ENCODE assay signal across 21 cellular contexts in genomic region chr2:182907081-182907830, GRCh38. TPM values are rescaled to one million over a fixed set of nuclear protein-coding genes. Genes with fewer than 3 reads are reported as not detected.
A peak's percentile ranks its signal among the peaks of the same experiment; 100 is the strongest.
DNase-seq lines count a peak whose midpoint lies in the region; ATAC-seq and TF ChIP-seq lines count a peak whose summit lies in the region.
"Had no signal": no experiment of that assay in that cellular context is flagged by ENCODE, and none has a peak within 500 bp of the region (broad histone marks: within the 10 kb centered on the region; RNA-seq: fewer than 3 reads in every experiment).

No MANE protein-coding gene starts in this region.

- peak overlapping the region; percentile 95 for H3K27ac Mint-ChIP-seq in WTC11
- H3K27ac Mint-ChIP-seq: activated T-helper 1 cell treated with anti-CD3 and anti-CD28 coated beads, Interleukin-12 subunit alpha, Interleukin-12 subunit beta, Interleukin-2, Interleukin-4 antibody, amounts not matched to agents 30 ng/mL and 10 ng/mL and 1 ng/mL, durations not matched to agents 14 hours and 24 hours and 36 hours; natural killer cell had no signal

- no peak overlapping the region for H3K14ac ChIP-seq in neuronal stem cell (ENCODE audit: low read length)

- H2AK5ac ChIP-seq in neuronal stem cell (ENCODE audit: low read depth, low read length): no peak overlapping the region

- H2BK5ac ChIP-seq in neuronal stem cell (ENCODE audit: low read length): no peak overlapping the region

- H3K36me3 Mint-ChIP-seq in WTC11: peaks cover 14% of the 10 kb centered on the region
- H3K36me3 Mint-ChIP-seq: natural killer cell had no signal

- H3K9ac ChIP-seq in HUES48 (ENCODE audit: low read depth, low read length): no peak overlapping the region
- no peak overlapping the region for H3K9ac ChIP-seq in neuronal stem cell (ENCODE audit: low read depth, low read length, poor library complexity)

- H4K91ac ChIP-seq in neuronal stem cell (ENCODE audit: low read depth, low read length, poor library complexity): no peak overlapping the region

- H2BK120ac ChIP-seq in neuronal stem cell (ENCODE audit: low read depth, low read length): no peak overlapping the region

- no peak overlapping the region for H2BK15ac ChIP-seq in neuronal stem cell (ENCODE audit: low read length)

- ATAC-seq in WTC11: peak; percentile 90
- ATAC-seq: lower lobe of right lung, natural killer cell, right cardiac atrium had no signal

- H3K4me3 Mint-ChIP-seq in WTC11: peak overlapping the region; percentile 1; the same call in 1 of the 2 replicates
- H3K4me3 Mint-ChIP-seq: activated T-helper 1 cell treated with anti-CD3 and anti-CD28 coated beads, Interleukin-12 subunit alpha, Interleukin-12 subunit beta, Interleukin-2, Interleukin-4 antibody, amounts not matched to agents 30 ng/mL and 10 ng/mL and 1 ng/mL, durations not matched to agents 14 hours and 24 hours and 36 hours; natural killer cell had no signal

- no peaks in the 10 kb centered on the region; the same call in 1 of the 2 replicates for H3K9me3 Mint-ChIP-seq in WTC11
- H3K9me3 Mint-ChIP-seq: activated T-helper 1 cell treated with anti-CD3 and anti-CD28 coated beads, Interleukin-12 subunit alpha, Interleukin-12 subunit beta, Interleukin-2, Interleukin-4 antibody, amounts not matched to agents 30 ng/mL and 10 ng/mL and 1 ng/mL, durations not matched to agents 14 hours and 24 hours and 36 hours; natural killer cell had no signal

- CTCF ChIA-PET in WTC11 (lab: Charles Lee): interaction anchor here (0.6 to 1.7 kb wide), 9 partner anchors 22 to 342 kb away, joined by 3 to 7 read pairs (median 3); partner anchors contain the start of gene FRZB

- H2BK12ac ChIP-seq in neuronal stem cell (ENCODE audit: low read length): no peak overlapping the region

- H3K4me1 ChIP-seq in HUES48 (ENCODE audit: control insufficient read depth, insufficient read depth, low read length) (peaks cover 14% of the 10 kb centered on the region), neuronal stem cell (ENCODE audit: control insufficient read depth in 2 of 2, insufficient read depth in 1 of 2, low read depth in 1 of 2, low read length in 2 of 2) (peaks cover 3 to 7% of the 10 kb centered on the region in 2 donors)
- H3K4me1 ChIP-seq: adrenal gland, lower lobe of right lung, testis had no signal

- TF ChIP-seq CTCF in WTC11 (IDR thresholded peaks at IDR 0.05): no peak

- H3K23ac ChIP-seq in neuronal stem cell (ENCODE audit: low read depth, low read length, poor library complexity): no peak overlapping the region

- no peak overlapping the region for H2AFZ ChIP-seq in neuronal stem cell (ENCODE audit: low read length)

- H3K4ac ChIP-seq in neuronal stem cell (ENCODE audit: low read length): no peak overlapping the region

- no peaks in the 10 kb centered on the region for H3K27me3 Mint-ChIP-seq in WTC11 (ENCODE audit: low read depth)

- no peaks in the 10 kb centered on the region for H3K79me1 ChIP-seq in neuronal stem cell (ENCODE audit: low read depth, low read length)

- no peaks in the 10 kb centered on the region for H3K27me3 ChIP-seq in HUES48 (ENCODE audit: control insufficient read depth, insufficient read depth, low read length)
- no peaks in the 10 kb centered on the region for H3K27me3 ChIP-seq in neuronal stem cell (ENCODE audit: control insufficient read depth in 3 of 3, insufficient read depth in 3 of 3, low read depth in 1 of 3, low read length in 3 of 3)
- H3K27me3 ChIP-seq: adrenal gland, testis had no signal

- peak; percentile 26 for DNase-seq in WTC11 (ENCODE audit: low spot score)
- DNase-seq in fibroblast of gingiva (ENCODE audit: low read depth): peak; percentile 68
- DNase-seq in neuronal stem cell (ENCODE audit: low spot score): no peak
- no peak for DNase-seq in COR-L47 (lab: John Stamatoyannopoulos, UW)
- DNase-seq in cortex of kidney (lab: John Stamatoyannopoulos, UW): no peak
- DNase-seq in SW480 (ENCODE audit: low spot score): no peak
- DNase-seq in NK-92 treated with Interleukin-12 subunit alpha and Interleukin-12 subunit beta, amount 100 ng/mL, for 24 hours (lab: John Stamatoyannopoulos, UW): no peak
- DNase-seq: activated CD4-positive, alpha-beta T cell treated with anti-CD3 and anti-CD28 coated beads, Interleukin-2, amount 50 U/mL, for 48 hours; adrenal gland; AML-193; KG1; lower lobe of right lung; natural killer cell; NCI-H1105 treated with DMSO at 0.1 percent for 48 hours; right cardiac atrium; SIG-M5; stimulated activated CD4-positive, alpha-beta T cell treated with anti-CD3 and anti-CD28 coated beads, Interleukin-4, amount 100 ng/mL, for 1 hour; stimulated activated CD8-positive, alpha-beta memory T cell treated with anti-CD3 and anti-CD28 coated beads, Interleukin-4, amount 100 ng/mL, for 48 hours; testis had no signal

- H3K4me3 ChIP-seq in HUES48 (ENCODE audit: low read depth, low read length): no peak overlapping the region
- H3K4me3 ChIP-seq in neuronal stem cell (ENCODE audit: low read length in 2 of 2): no peak overlapping the region
- H3K4me3 ChIP-seq: lower lobe of right lung, testis had no signal

- H3K36me3 ChIP-seq in HUES48 (ENCODE audit: control insufficient read depth, insufficient read depth, low read length) (no peaks in the 10 kb centered on the region), neuronal stem cell (replicated peaks in 1 of 2; ENCODE audit: control insufficient read depth in 2 of 2, insufficient read depth in 2 of 2, low read length in 2 of 2) (peaks cover 6 to 15% of the 10 kb centered on the region in 2 donors)
- H3K36me3 ChIP-seq: adrenal gland had no signal

- WGBS in neuronal stem cell (ENCODE audit: extremely low coverage in 2 of 2, insufficient read length in 2 of 2, insufficient replicate concordance in 1 of 2), 2 donors: no CpG with 5 or more reads among the region's 7 CpGs

- H3K9me3 ChIP-seq in HUES48 (ENCODE audit: control insufficient read depth, insufficient read depth, low read length) (no peaks in the 10 kb centered on the region), neuronal stem cell (replicated peaks in 1 of 2; ENCODE audit: control insufficient read depth in 2 of 2, insufficient read depth in 1 of 2, low read depth in 1 of 2, low read length in 2 of 2) (no peaks in the 10 kb centered on the region)
- H3K9me3 ChIP-seq: adrenal gland, lower lobe of right lung, testis had no signal

- peak overlapping the region; percentile 80 for H3K27ac ChIP-seq in HUES48 (ENCODE audit: low read depth, low read length)
- H3K27ac ChIP-seq in neuronal stem cell (replicated peaks; ENCODE audit: low read length): peak overlapping the region; percentile 62
- H3K27ac ChIP-seq: adrenal gland, lower lobe of right lung, testis had no signal

- no peak overlapping the region for H4K8ac ChIP-seq in neuronal stem cell (ENCODE audit: low read depth, low read length)

- POLR2A ChIA-PET in WTC11 (lab: Charles Lee): interaction anchor here (0.7 kb wide), 1 partner anchor 369 kb away, joined by 5 read pairs; no protein-coding TSS in a partner anchor

- H3K4me1 Mint-ChIP-seq in WTC11: peaks cover 20% of the 10 kb centered on the region
- H3K4me1 Mint-ChIP-seq: natural killer cell had no signal

- H3K18ac ChIP-seq in neuronal stem cell (ENCODE audit: low read length): no peak overlapping the region

- no peak overlapping the region for H3K4me2 ChIP-seq in neuronal stem cell (ENCODE audit: insufficient read depth, low read length, poor library complexity, severe bottlenecking)

TF ChIP-seq in WTC11, 78 proteins besides CTCF, POLR2A, EP300 and RAD21:
- TF ChIP-seq CREM (CRISPR knock-in tag; IDR thresholded peaks at IDR 0.05): no peak
- TF ChIP-seq ZNF671 (CRISPR knock-in tag; IDR thresholded peaks at IDR 0.05): 0 out of 2 replicates have a peak, but pooled peaks have one; percentile 9

RNA-seq across cellular contexts. Expression of gene FRZB, which starts 40.8 kb away (rescaled TPM):
- 1.2 to 1.9 TPM (median 1.5 TPM) in 3 replicates for total RNA-seq in WTC11 (2021)
- 146 TPM for polyA plus RNA-seq in neuronal stem cell (2013, experiment 1 of 2)
- polyA plus RNA-seq in neuronal stem cell (2013, experiment 2 of 2): 146 TPM
- total RNA-seq: activated T-helper 1 cell treated with anti-CD3 and anti-CD28 coated beads, Interleukin-12 subunit alpha, Interleukin-12 subunit beta, Interleukin-2, Interleukin-4 antibody, amounts not matched to agents 30 ng/mL and 10 ng/mL and 1 ng/mL, durations not matched to agents 14 hours and 24 hours and 36 hours; natural killer cell had no signal

Comparison
In these comparisons a context has a peak if more than half of its experiments do, and no peak if none do; other contexts are left out.
1. DNase-seq: peak in WTC11 (single experiment) and fibroblast of gingiva (single experiment); none in neuronal stem cell (single experiment), COR-L47 (single experiment), cortex of kidney (single experiment), SW480 (single experiment) and NK-92 treated with Interleukin-12 subunit alpha and Interleukin-12 subunit beta, amount 100 ng/mL, for 24 hours (single experiment).